Comparison of ENCODE assay signal across 10 cellular contexts in the genomic region with DNA sequence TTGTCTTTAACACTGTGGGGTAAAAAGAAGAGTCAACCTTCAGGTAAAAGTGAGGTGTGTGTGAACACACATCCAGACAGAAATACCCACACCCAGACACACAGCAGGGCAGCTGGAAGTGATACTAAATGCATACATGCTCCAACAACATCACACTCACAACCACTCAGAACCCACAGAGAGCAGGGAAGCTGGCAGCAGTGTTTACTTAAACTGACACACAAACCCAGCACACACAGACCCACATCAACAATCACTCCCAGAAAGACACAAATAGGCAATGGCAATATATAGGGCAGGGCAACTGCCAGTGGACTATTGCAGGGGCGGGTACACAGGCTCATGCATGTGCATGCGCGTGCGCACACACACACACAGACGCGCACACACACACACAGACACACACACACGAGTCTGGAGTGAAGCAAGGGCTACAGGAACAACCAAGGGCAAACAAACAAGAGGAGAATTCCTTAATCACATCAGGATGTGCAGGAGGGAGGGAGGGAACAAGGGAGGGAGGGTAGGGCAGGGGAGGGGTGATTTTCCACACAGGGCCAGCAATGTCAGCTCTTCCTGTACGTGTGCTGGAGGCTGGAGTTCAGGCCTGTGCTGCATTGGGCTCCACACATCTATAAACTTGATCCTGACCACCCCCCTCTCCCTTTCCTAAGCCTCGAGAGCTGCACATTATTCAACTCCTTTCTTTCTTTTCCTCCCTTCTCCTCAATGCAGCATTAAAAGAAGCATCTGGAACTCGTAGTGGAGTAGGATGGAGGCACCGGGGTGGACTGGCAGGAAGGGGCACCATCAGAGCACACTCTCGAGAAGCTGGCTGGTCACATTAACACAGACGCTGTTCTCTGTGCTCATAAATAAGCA. TPM values are rescaled to one million over a fixed set of nuclear protein-coding genes. Genes with fewer than 3 reads are reported as not detected.
DNase-seq lines count a peak whose midpoint lies in the region; ATAC-seq and TF ChIP-seq lines count a peak whose summit lies in the region.
"Had no signal": no experiment of that assay in that cellular context is flagged by ENCODE, and none has a peak within 500 bp of the region (broad histone marks: within the 10 kb centered on the region; RNA-seq: fewer than 3 reads in every experiment).

No MANE protein-coding gene starts in this region.

- no peak for TF ChIP-seq POLR2A in right lobe of liver (IDR thresholded peaks at IDR 0.05)

- H3K9me3 Mint-ChIP-seq in chondrocyte (ENCODE audit: low read depth), result no peaks in the 10 kb centered on the region
- H3K9me3 Mint-ChIP-seq: CD4-positive, CD25-positive, alpha-beta regulatory T cell had no signal

- ATAC-seq in right lobe of liver (peak; percentile 35 to 53 (median 48)), HG03095 (IDR thresholded peaks at IDR 0.05; ENCODE audit: unreplicated experiment) (no peak)

- H3K27ac ChIP-seq in right lobe of liver (peak overlapping the region; percentile 62 to 82 (median 69)), tibial artery (peak overlapping the region; percentile 46 to 53)
- H3K27ac ChIP-seq: SK-N-MC had no signal

- H3K36me3 Mint-ChIP-seq in chondrocyte (ENCODE audit: low read depth), result peaks cover 13% of the 10 kb centered on the region

- no peak overlapping the region for H3K4me3 ChIP-seq in right lobe of liver
- no peak overlapping the region for H3K4me3 ChIP-seq in tibial artery
- H3K4me3 ChIP-seq: SK-N-MC had no signal

- H3K4me1 Mint-ChIP-seq in chondrocyte (ENCODE audit: low read depth), result peaks cover 47% of the 10 kb centered on the region

- H3K27me3 Mint-ChIP-seq in chondrocyte (ENCODE audit: low read depth), result no peaks in the 10 kb centered on the region
- H3K27me3 Mint-ChIP-seq: CD4-positive, CD25-positive, alpha-beta regulatory T cell had no signal

- H3K4me3 Mint-ChIP-seq in chondrocyte (ENCODE audit: unreplicated experiment), result no peak overlapping the region

- DNase-seq in NCI-H82 (lab: John Stamatoyannopoulos, UW) (peak; percentile 31), NCI-H82 treated with DMSO at 0.1 percent for 48 hours (lab: John Stamatoyannopoulos, UW; ENCODE audit: unreplicated experiment) (no peak), chondrocyte (ENCODE audit: low spot score) (no peak), right lobe of liver (no peak), tibial artery (peak in 1 of 2 donors; percentile 81), NCI-H1436 (lab: John Stamatoyannopoulos, UW) (no peak), GM19238 (ENCODE audit: insufficient read length, low spot score) (no peak)
- DNase-seq: CD4-positive, CD25-positive, alpha-beta regulatory T cell had no signal

- peak overlapping the region; percentile 72 for H3K27ac Mint-ChIP-seq in chondrocyte (ENCODE audit: unreplicated experiment)

- H3K36me3 ChIP-seq in right lobe of liver (peaks cover 0 to 8% (median 0%) of the 10 kb centered on the region in 4 donors), tibial artery (peaks cover 15 to 60% (median 22%) of the 10 kb centered on the region in 3 donors)

- intact Hi-C loops in right lobe of liver (cut with DNase I), result no loop called here
- intact Hi-C loops in tibial artery (cut with DNase I; ENCODE audit: low total_unique reads), result no loop called here

- TF ChIP-seq CTCF in chondrocyte (IDR thresholded peaks at IDR 0.05) (no peak), right lobe of liver (IDR thresholded peaks at IDR 0.05) (no peak), tibial artery (IDR thresholded peaks at IDR 0.05) (no peak)

- no peaks in the 10 kb centered on the region for H3K27me3 ChIP-seq in right lobe of liver
- no peaks in the 10 kb centered on the region for H3K27me3 ChIP-seq in tibial artery

- peaks cover 0 to 28% (median 6%) of the 10 kb centered on the region in 4 donors for H3K4me1 ChIP-seq in right lobe of liver
- H3K4me1 ChIP-seq in tibial artery, result peaks cover 0 to 61% (median 29%) of the 10 kb centered on the region in 4 donors

- no peaks in the 10 kb centered on the region for H3K9me3 ChIP-seq in right lobe of liver
- H3K9me3 ChIP-seq in tibial artery, result no peaks in the 10 kb centered on the region

- 47% methylated on average over 6 of the region's 13 CpGs for WGBS in right lobe of liver (ENCODE audit: insufficient coverage, low coverage, low lambda C conversion rate, missing lambda C conversion rate)

RNA-seq across cellular contexts. Expression of a gene that starts 30.1 kb away (rescaled TPM):
- total RNA-seq in chondrocyte, result 3.3 to 9.0 TPM (median 8.8 TPM) in 3 replicates
- 10 to 100 TPM in 2 of 6 experiments, 1 to 10 TPM in 4; 4.7 to 14.8 (median 6.1) TPM for total RNA-seq in right lobe of liver

RNA-seq across cellular contexts. Expression of a gene that starts 43.2 kb away (rescaled TPM):
- total RNA-seq in chondrocyte (26.6 to 30.2 TPM (median 30.1 TPM) in 3 replicates), right lobe of liver (10 to 100 TPM; 10.3 to 36.2 (median 14.8) TPM)

RNA-seq across cellular contexts. Expression of a gene that starts 55.1 kb away (rescaled TPM):
- total RNA-seq in chondrocyte (29.4 to 43.1 TPM (median 31.3 TPM) in 3 replicates), right lobe of liver (10 to 100 TPM; 20.0 to 41.1 (median 25.4) TPM)

RNA-seq across cellular contexts. Expression of a gene that starts 59.9 kb away (rescaled TPM):
- total RNA-seq in chondrocyte (0.47 to 0.95 TPM (median 0.68 TPM) in 3 replicates), right lobe of liver (1 to 10 TPM in 5 of 6 experiments, under 1 TPM in 1; 0.54 to 2.6 (median 1.4) TPM)
